16 cellular contexts compared by ENCODE assay signal in the genomic region with DNA sequence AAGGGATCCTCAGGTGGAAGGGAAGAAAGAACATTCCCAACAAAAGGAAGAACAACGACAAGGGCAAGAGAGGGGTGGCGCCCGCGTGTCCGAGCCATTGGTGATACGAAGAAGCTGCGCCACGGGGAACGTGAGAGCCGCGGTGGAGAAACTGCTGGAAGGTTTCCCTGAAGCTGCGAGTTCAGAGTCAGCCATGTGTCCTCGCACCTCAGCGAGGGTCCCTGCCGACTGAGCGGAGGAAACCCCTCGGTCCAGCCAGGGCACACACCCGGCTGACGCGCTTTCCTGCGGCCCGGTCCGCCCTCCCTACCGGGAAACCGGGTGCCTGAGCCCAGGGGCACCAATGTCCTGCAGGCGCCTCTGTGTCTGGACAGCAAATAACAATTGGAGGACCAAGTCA. TPM values are rescaled to one million over a fixed set of nuclear protein-coding genes. Genes with fewer than 3 reads are reported as not detected.
DNase-seq lines count a peak whose midpoint lies in the region; ATAC-seq lines count a peak whose summit lies in the region.
"Had no signal": no experiment of that assay in that cellular context is flagged by ENCODE, and none has a peak within 500 bp of the region (broad histone marks: within the 10 kb centered on the region; RNA-seq: fewer than 3 reads in every experiment).

No MANE protein-coding gene starts in this region.

- H3K9ac ChIP-seq in mesendoderm (ENCODE audit: low read length) = no peak overlapping the region
- H3K9ac ChIP-seq: GM23248 had no signal

- POLR2A ChIA-PET in naive thymus-derived CD4-positive, alpha-beta T cell (lab: Charles Lee) = interaction anchor here (1.4 kb wide), 1 partner anchor 18 kb away, joined by 3 read pairs; the partner anchor contains the start of gene IRF2

- H3K18ac ChIP-seq in mesendoderm (ENCODE audit: low read length) = no peak overlapping the region

- no peak overlapping the region for H3K56ac ChIP-seq in mesendoderm (ENCODE audit: low read length)

- H3K27ac ChIP-seq in naive thymus-derived CD4-positive, alpha-beta T cell (ENCODE audit: low read depth, low read length) = no peak overlapping the region
- H3K27ac ChIP-seq in mesendoderm (ENCODE audit: low read depth, low read length) = no peak overlapping the region
- H3K27ac ChIP-seq: GM23248, PC-9, SJCRH30 had no signal

- CTCF ChIA-PET in naive thymus-derived CD4-positive, alpha-beta T cell (lab: Charles Lee) = no interaction called here

- no peak overlapping the region for H4K8ac ChIP-seq in mesendoderm (ENCODE audit: low read depth, low read length)

- H3K36me3 ChIP-seq in naive thymus-derived CD4-positive, alpha-beta T cell (ENCODE audit: control insufficient read depth in 2 of 3, insufficient read depth in 3 of 3, low read length in 3 of 3) = peaks cover 0 to 16% (median 0%) of the 10 kb centered on the region in 3 experiments
- H3K36me3 ChIP-seq in mesendoderm (ENCODE audit: control insufficient read depth, insufficient read depth, low read length) = no peaks in the 10 kb centered on the region
- H3K36me3 ChIP-seq: SJCRH30 had no signal

- intact Hi-C loops in naive thymus-derived CD4-positive, alpha-beta T cell (cut with micrococcal nuclease) = no loop called here

- peaks cover 1% of the 10 kb centered on the region for H3K79me2 ChIP-seq in mesendoderm (ENCODE audit: control insufficient read depth, insufficient read depth, low read length)

- H3K9me3 Mint-ChIP-seq in activated naive CD8-positive, alpha-beta T cell (ENCODE audit: low read depth) = no peaks in the 10 kb centered on the region
- no peaks in the 10 kb centered on the region for H3K9me3 Mint-ChIP-seq in activated naive CD8-positive, alpha-beta T cell treated with anti-CD3 and anti-CD28 coated beads for 36 hours
- no peaks in the 10 kb centered on the region for H3K9me3 Mint-ChIP-seq in naive thymus-derived CD4-positive, alpha-beta T cell

- ATAC-seq in T-helper 17 cell = no peak
- ATAC-seq in naive thymus-derived CD4-positive, alpha-beta T cell = no peak
- no peak for ATAC-seq in GM19324 (IDR thresholded peaks at IDR 0.05; ENCODE audit: low FRiP score, unreplicated experiment)
- no peak for ATAC-seq in HG03460 (IDR thresholded peaks at IDR 0.05; ENCODE audit: unreplicated experiment)

- H2AK5ac ChIP-seq in mesendoderm (ENCODE audit: low read length) = no peak overlapping the region

- DNase-seq in activated naive CD8-positive, alpha-beta T cell treated with anti-CD3 and anti-CD28 coated beads for 36 hours = no peak
- no peak for DNase-seq in T-helper 17 cell
- no peak for DNase-seq in naive thymus-derived CD4-positive, alpha-beta T cell
- no peak for DNase-seq in mesendoderm
- no peak for DNase-seq in dermis blood vessel endothelial cell
- DNase-seq: DND-41, GM23248, KBM-7, NCI-H1436, NCI-H2081, NCI-H82, PC-9, SJCRH30 had no signal

- H3K9me3 ChIP-seq in T-helper 17 cell (ENCODE audit: control insufficient read depth, low read length, poor library complexity, severe bottlenecking) = no peaks in the 10 kb centered on the region
- no peaks in the 10 kb centered on the region for H3K9me3 ChIP-seq in naive thymus-derived CD4-positive, alpha-beta T cell (ENCODE audit: control insufficient read depth in 2 of 3, low read length in 3 of 3)
- H3K9me3 ChIP-seq: SJCRH30 had no signal

- no peak overlapping the region for H2BK15ac ChIP-seq in mesendoderm (replicated peaks; ENCODE audit: low read depth)

- no peak overlapping the region for H3K4me3 ChIP-seq in naive thymus-derived CD4-positive, alpha-beta T cell (ENCODE audit: low read length)
- H3K4me3 ChIP-seq in mesendoderm (ENCODE audit: low read length) = no peak overlapping the region
- H3K4me3 ChIP-seq: GM23248, PC-9, SJCRH30 had no signal

- peak overlapping the region; percentile 70 for H3K27ac Mint-ChIP-seq in activated naive CD8-positive, alpha-beta T cell
- H3K27ac Mint-ChIP-seq in activated naive CD8-positive, alpha-beta T cell treated with anti-CD3 and anti-CD28 coated beads for 36 hours = no peak overlapping the region
- peak overlapping the region; percentile 91 for H3K27ac Mint-ChIP-seq in T-helper 17 cell
- peak overlapping the region in 7 of 9 donors; percentile 47 to 90 (median 80) for H3K27ac Mint-ChIP-seq in naive thymus-derived CD4-positive, alpha-beta T cell

- H3K23ac ChIP-seq in mesendoderm (ENCODE audit: low read length) = no peak overlapping the region

- H3K79me1 ChIP-seq in mesendoderm (ENCODE audit: low read length) = peaks cover 8% of the 10 kb centered on the region

- H3K4me3 Mint-ChIP-seq in activated naive CD8-positive, alpha-beta T cell = no peak overlapping the region
- H3K4me3 Mint-ChIP-seq in activated naive CD8-positive, alpha-beta T cell treated with anti-CD3 and anti-CD28 coated beads for 36 hours = no peak overlapping the region
- no peak overlapping the region for H3K4me3 Mint-ChIP-seq in T-helper 17 cell
- H3K4me3 Mint-ChIP-seq in naive thymus-derived CD4-positive, alpha-beta T cell = no peak overlapping the region

- H3K27me3 Mint-ChIP-seq in activated naive CD8-positive, alpha-beta T cell = no peaks in the 10 kb centered on the region
- no peaks in the 10 kb centered on the region for H3K27me3 Mint-ChIP-seq in activated naive CD8-positive, alpha-beta T cell treated with anti-CD3 and anti-CD28 coated beads for 36 hours
- no peaks in the 10 kb centered on the region for H3K27me3 Mint-ChIP-seq in T-helper 17 cell
- no peaks in the 10 kb centered on the region for H3K27me3 Mint-ChIP-seq in naive thymus-derived CD4-positive, alpha-beta T cell

- H3K4me1 ChIP-seq in naive thymus-derived CD4-positive, alpha-beta T cell (ENCODE audit: control insufficient read depth in 2 of 2, insufficient read depth in 2 of 2, low read length in 2 of 2) = peaks cover 27 to 32% of the 10 kb centered on the region in 2 donors
- H3K4me1 ChIP-seq in mesendoderm (ENCODE audit: control insufficient read depth, low read depth, low read length) = peaks cover 8% of the 10 kb centered on the region
- H3K4me1 ChIP-seq: SJCRH30 had no signal

- peaks cover 91% of the 10 kb centered on the region for H3K4me1 Mint-ChIP-seq in activated naive CD8-positive, alpha-beta T cell (ENCODE audit: low read depth)
- H3K4me1 Mint-ChIP-seq in activated naive CD8-positive, alpha-beta T cell treated with anti-CD3 and anti-CD28 coated beads for 36 hours = peaks cover 66% of the 10 kb centered on the region
- H3K4me1 Mint-ChIP-seq in T-helper 17 cell = peaks cover 58% of the 10 kb centered on the region
- peaks cover 73 to 100% (median 91%) of the 10 kb centered on the region in 7 donors for H3K4me1 Mint-ChIP-seq in naive thymus-derived CD4-positive, alpha-beta T cell

- no CpG with 5 or more reads among the region's 26 CpGs for WGBS in mesendoderm (ENCODE audit: extremely low coverage, insufficient coverage, low lambda C conversion rate)

- no peaks in the 10 kb centered on the region for H3K36me3 Mint-ChIP-seq in activated naive CD8-positive, alpha-beta T cell
- H3K36me3 Mint-ChIP-seq in activated naive CD8-positive, alpha-beta T cell treated with anti-CD3 and anti-CD28 coated beads for 36 hours = peaks cover 13% of the 10 kb centered on the region
- no peaks in the 10 kb centered on the region for H3K36me3 Mint-ChIP-seq in T-helper 17 cell (ENCODE audit: low read depth)
- H3K36me3 Mint-ChIP-seq in naive thymus-derived CD4-positive, alpha-beta T cell = peaks cover 0 to 17% (median 4%) of the 10 kb centered on the region in 5 donors

- H3K27me3 ChIP-seq in naive thymus-derived CD4-positive, alpha-beta T cell (ENCODE audit: control insufficient read depth in 2 of 2, insufficient read depth in 2 of 2, low read length in 2 of 2) = no peaks in the 10 kb centered on the region
- H3K27me3 ChIP-seq in mesendoderm (ENCODE audit: insufficient read depth, low read length, poor library complexity) = no peaks in the 10 kb centered on the region
- H3K27me3 ChIP-seq: SJCRH30 had no signal

- H3K4ac ChIP-seq in mesendoderm (ENCODE audit: low read depth, low read length) = no peak overlapping the region

- H3K4me2 ChIP-seq in mesendoderm (ENCODE audit: low read length) = no peak overlapping the region
- H3K4me2 ChIP-seq: PC-9 had no signal

- no peak overlapping the region for H4K5ac ChIP-seq in mesendoderm (ENCODE audit: low read length)

- no peak overlapping the region for H2BK120ac ChIP-seq in mesendoderm (ENCODE audit: low read depth, low read length)

- H2BK5ac ChIP-seq in mesendoderm (ENCODE audit: low read length) = no peak overlapping the region

RNA-seq across cellular contexts. Expression of gene IRF2, which starts 18.0 kb away (rescaled TPM):
- 10 to 100 TPM; 49.1 to 61.4 TPM for total RNA-seq in activated naive CD8-positive, alpha-beta T cell treated with anti-CD3 and anti-CD28 coated beads for 36 hours
- 10 to 100 TPM; 33.5 to 37.2 TPM for total RNA-seq in T-helper 17 cell
- total RNA-seq in naive thymus-derived CD4-positive, alpha-beta T cell = 10 to 100 TPM; 31.2 to 86.3 (median 75.0) TPM
- 10 to 100 TPM; 83.5 to 87.0 TPM for polyA plus RNA-seq in naive thymus-derived CD4-positive, alpha-beta T cell
- 4.1 TPM for polyA plus RNA-seq in mesendoderm (2013, experiment 1 of 2)
- 4.4 TPM for polyA plus RNA-seq in mesendoderm (2013, experiment 2 of 2)
- total RNA-seq in dermis blood vessel endothelial cell = 27.4 and 31.8 TPM in 2 replicates
